In genomic region chr9:23825143-23825531, GRCh38 we compare ENCODE assay signal across 11 cellular contexts. TPM values are rescaled to one million over a fixed set of nuclear protein-coding genes. Genes with fewer than 3 reads are reported as not detected.
A peak's percentile ranks its signal among the peaks of the same experiment; 100 is the strongest.
DNase-seq lines count a peak whose midpoint lies in the region; ATAC-seq, FAIRE-seq and TF ChIP-seq lines count a peak whose summit lies in the region.
"Had no signal": no experiment of that assay in that cellular context is flagged by ENCODE, and none has a peak within 500 bp of the region (broad histone marks: within the 10 kb centered on the region; RNA-seq: fewer than 3 reads in every experiment).

No MANE protein-coding gene starts in this region.

- no peak overlapping the region for H3K27ac Mint-ChIP-seq in activated CD8-positive, alpha-beta T cell treated with anti-CD3 and anti-CD28 coated beads for 36 hours

- ATAC-seq in activated CD8-positive, alpha-beta T cell treated with anti-CD3 and anti-CD28 coated beads for 36 hours: no peak
- ATAC-seq in body of pancreas: no peak

- H3K4me1 Mint-ChIP-seq in activated CD8-positive, alpha-beta T cell treated with anti-CD3 and anti-CD28 coated beads for 36 hours (ENCODE audit: low read depth): peaks cover 4% of the 10 kb centered on the region

- H3K9me1 ChIP-seq in keratinocyte (ENCODE audit: control insufficient read depth, extremely low read depth, insufficient read depth, low read length): peaks cover 4% of the 10 kb centered on the region

- H3K4me3 ChIP-seq in brain microvascular endothelial cell (ENCODE audit: low read depth, low read length): peak overlapping the region; percentile 44
- peak overlapping the region; percentile 46 to 84 (median 63) for H3K4me3 ChIP-seq in keratinocyte (ENCODE audit: control insufficient read depth in 2 of 3, extremely low read depth in 1 of 3, insufficient read depth in 2 of 3, low read depth in 1 of 3, low read length in 3 of 3)
- peak overlapping the region in 2 of 3 donors; percentile 10 to 19 for H3K4me3 ChIP-seq in thyroid gland (replicated peaks in 1 of 3)
- peak overlapping the region in 1 of 2 donors; percentile 15 for H3K4me3 ChIP-seq in body of pancreas

- no peak for TF ChIP-seq POLR2A in thyroid gland (IDR thresholded peaks at IDR 0.05)
- no peak for TF ChIP-seq POLR2A in body of pancreas (IDR thresholded peaks at IDR 0.05)

- H3K4me2 ChIP-seq in keratinocyte (ENCODE audit: control insufficient read depth, extremely low read depth, insufficient read depth, low read depth, low read length): peak overlapping the region; percentile 97

- DNase-seq in NCI-H2171 treated with DMSO at 0.1 percent for 48 hours (lab: John Stamatoyannopoulos, UW): peak; percentile 24
- no peak for DNase-seq in NCI-H2171 (lab: John Stamatoyannopoulos, UW)
- no peak for DNase-seq in brain microvascular endothelial cell
- DNase-seq in keratinocyte (ENCODE audit: low read depth, low spot score): no peak
- no peak for DNase-seq in thyroid gland
- no peak for DNase-seq in activated CD8-positive, alpha-beta T cell treated with anti-CD3 and anti-CD28 coated beads for 36 hours
- no peak for DNase-seq in GDM1 (lab: John Stamatoyannopoulos, UW)
- no peak for DNase-seq in body of pancreas
- DNase-seq: kidney glomerular epithelial cell had no signal

- peak overlapping the region; percentile 84 for H2AFZ ChIP-seq in keratinocyte (ENCODE audit: control insufficient read depth, low read length)

- POLR2A ChIA-PET in activated CD8-positive, alpha-beta T cell treated with anti-CD3 and anti-CD28 coated beads for 36 hours (lab: Charles Lee): no interaction called here

- H3K27me3 ChIP-seq in brain microvascular endothelial cell (replicated peaks): peaks cover 36% of the 10 kb centered on the region
- peaks cover 24% of the 10 kb centered on the region for H3K27me3 ChIP-seq in keratinocyte (ENCODE audit: control insufficient read depth, extremely low read depth, insufficient read depth, low read length)
- peaks cover 28% of the 10 kb centered on the region for H3K27me3 ChIP-seq in thyroid gland
- H3K27me3 ChIP-seq in body of pancreas: peaks cover 0 to 34% of the 10 kb centered on the region in 2 donors

- H3K27ac ChIP-seq in brain microvascular endothelial cell: no peak overlapping the region
- no peak overlapping the region for H3K27ac ChIP-seq in keratinocyte (ENCODE audit: control insufficient read depth, insufficient read depth, low read length)
- H3K27ac ChIP-seq in thyroid gland: no peak overlapping the region
- no peak overlapping the region for H3K27ac ChIP-seq in body of pancreas

- H3K9ac ChIP-seq in keratinocyte (ENCODE audit: control insufficient read depth, extremely low read depth, insufficient read depth, low read length): no peak overlapping the region

- peaks cover 41% of the 10 kb centered on the region for H3K27me3 Mint-ChIP-seq in activated CD8-positive, alpha-beta T cell treated with anti-CD3 and anti-CD28 coated beads for 36 hours

- H3K4me3 Mint-ChIP-seq in activated CD8-positive, alpha-beta T cell treated with anti-CD3 and anti-CD28 coated beads for 36 hours: no peak overlapping the region

- H3K36me3 ChIP-seq in brain microvascular endothelial cell (replicated peaks): no peaks in the 10 kb centered on the region
- no peaks in the 10 kb centered on the region for H3K36me3 ChIP-seq in keratinocyte (ENCODE audit: control insufficient read depth in 2 of 2, extremely low read depth in 1 of 2, insufficient read depth in 2 of 2, low read length in 2 of 2)
- H3K36me3 ChIP-seq in thyroid gland: no peaks in the 10 kb centered on the region
- H3K36me3 ChIP-seq in body of pancreas (replicated peaks in 1 of 2; ENCODE audit: insufficient read depth in 1 of 2, low read depth in 2 of 2): no peaks in the 10 kb centered on the region

- CTCF ChIA-PET in activated CD8-positive, alpha-beta T cell treated with anti-CD3 and anti-CD28 coated beads for 36 hours (lab: Charles Lee): no interaction called here

- no peak for TF ChIP-seq CTCF in brain microvascular endothelial cell (IDR thresholded peaks at IDR 0.05; ENCODE audit: low read depth, low read length, missing control alignments)
- TF ChIP-seq CTCF in keratinocyte (optimal IDR thresholded peaks at IDR 0.05 in 1 of 3, IDR thresholded peaks at IDR 0.05 in 1 of 3, conservative IDR thresholded peaks at IDR 0.05 in 1 of 3; ENCODE audit: extremely low read depth in 1 of 3, insufficient read depth in 2 of 3, low read length in 3 of 3): no peak
- no peak for TF ChIP-seq CTCF in thyroid gland (IDR thresholded peaks at IDR 0.05)
- TF ChIP-seq CTCF in activated CD8-positive, alpha-beta T cell treated with anti-CD3 and anti-CD28 coated beads for 36 hours (IDR thresholded peaks at IDR 0.05): no peak
- TF ChIP-seq CTCF in body of pancreas (IDR thresholded peaks at IDR 0.05): no peak

- no peaks in the 10 kb centered on the region for H3K9me3 ChIP-seq in keratinocyte (ENCODE audit: control insufficient read depth, low read depth, low read length)
- H3K9me3 ChIP-seq in thyroid gland: no peaks in the 10 kb centered on the region
- H3K9me3 ChIP-seq in body of pancreas: no peaks in the 10 kb centered on the region

- in situ Hi-C loops in brain microvascular endothelial cell (cut with HindIII; ENCODE audit: low pct_ligation_motif_present, low sequenced_read_pairs): no loop called here

- dilution Hi-C loops in keratinocyte (cut with MboI; ENCODE audit: extremely low pct_ligation_motif_present, low sequenced_read_pairs): no loop called here

- intact Hi-C loops in thyroid gland (cut with DNase I) (no loop called here), body of pancreas (cut with DNase I) (no loop called here)
- intact Hi-C loops in activated CD8-positive, alpha-beta T cell treated with anti-CD3 and anti-CD28 coated beads for 36 hours (cut with micrococcal nuclease): no loop called here

- 1 to 2% methylated on average over 9 of the region's 9 CpGs for WGBS in thyroid gland, 2 donors
- WGBS in body of pancreas, 2 donors: 1 to 3% methylated on average over 9 of the region's 9 CpGs

- peaks cover 3% of the 10 kb centered on the region for H3K9me3 Mint-ChIP-seq in activated CD8-positive, alpha-beta T cell treated with anti-CD3 and anti-CD28 coated beads for 36 hours

- H3K4me1 ChIP-seq in keratinocyte (ENCODE audit: control insufficient read depth, extremely low read depth, insufficient read depth, low read length): peaks cover 16% of the 10 kb centered on the region
- H3K4me1 ChIP-seq in thyroid gland: peaks cover 7 to 22% of the 10 kb centered on the region in 2 donors
- peaks cover 37% of the 10 kb centered on the region for H3K4me1 ChIP-seq in body of pancreas

- H3K36me3 Mint-ChIP-seq in activated CD8-positive, alpha-beta T cell treated with anti-CD3 and anti-CD28 coated beads for 36 hours (ENCODE audit: low read depth): no peaks in the 10 kb centered on the region

- H4K20me1 ChIP-seq in keratinocyte (ENCODE audit: control insufficient read depth, extremely low read depth, insufficient read depth, low read length): no peaks in the 10 kb centered on the region

- no peaks in the 10 kb centered on the region for H3K79me2 ChIP-seq in keratinocyte (ENCODE audit: control insufficient read depth, insufficient read depth, low read length)

- FAIRE-seq in keratinocyte (lab: Jason Lieb, UNC): no peak
- FAIRE-seq: GM18507 had no signal

RNA-seq across cellular contexts. Expression of gene ELAVL2, which starts 0.9 kb away (rescaled TPM):
- 1.5 to 4.3 TPM (median 2.9 TPM) in 3 replicates for polyA plus RNA-seq in keratinocyte
- 1.0 TPM for polyA plus RNA-seq in keratinocyte (2011; ENCODE audit: low read depth)
- polyA plus RNA-seq in keratinocyte (2011; cell fraction: cytosol; rRNA removed): 1.6 and 3.1 TPM in 2 replicates
- 1.4 and 2.6 TPM in 2 replicates for polyA plus RNA-seq in keratinocyte (2011; cell fraction: nucleus; rRNA removed)
- polyA plus RNA-seq in keratinocyte (2012; ENCODE audit: low replicate concordance): 0.52 and 1.4 TPM in 2 replicates
- polyA minus RNA-seq in keratinocyte: 0.62 to 5.2 TPM (median 1.8 TPM) in 3 replicates
- 1.2 TPM for polyA minus RNA-seq in keratinocyte (2011; cell fraction: cytosol; rRNA and poly(A)+ RNA removed)
- 1.9 and 4.0 TPM in 2 replicates for polyA minus RNA-seq in keratinocyte (2011; cell fraction: nucleus; rRNA and poly(A)+ RNA removed)
- under 1 TPM in 3 of 4 donors, not detected in 1; 0.24 to 0.33 (median 0.27) TPM for total RNA-seq in thyroid gland
- total RNA-seq in activated CD8-positive, alpha-beta T cell treated with anti-CD3 and anti-CD28 coated beads for 36 hours: not detected
- total RNA-seq in body of pancreas: not detected
- total RNA-seq: T-helper 2 cell treated with Interferon-gamma antibody and Interleukin-4, amounts not matched to agents 100 ng/mL and 5 ng/mL, for 36 hours had no signal
